ENCODE assay signal across 25 cellular contexts in the genomic region with DNA sequence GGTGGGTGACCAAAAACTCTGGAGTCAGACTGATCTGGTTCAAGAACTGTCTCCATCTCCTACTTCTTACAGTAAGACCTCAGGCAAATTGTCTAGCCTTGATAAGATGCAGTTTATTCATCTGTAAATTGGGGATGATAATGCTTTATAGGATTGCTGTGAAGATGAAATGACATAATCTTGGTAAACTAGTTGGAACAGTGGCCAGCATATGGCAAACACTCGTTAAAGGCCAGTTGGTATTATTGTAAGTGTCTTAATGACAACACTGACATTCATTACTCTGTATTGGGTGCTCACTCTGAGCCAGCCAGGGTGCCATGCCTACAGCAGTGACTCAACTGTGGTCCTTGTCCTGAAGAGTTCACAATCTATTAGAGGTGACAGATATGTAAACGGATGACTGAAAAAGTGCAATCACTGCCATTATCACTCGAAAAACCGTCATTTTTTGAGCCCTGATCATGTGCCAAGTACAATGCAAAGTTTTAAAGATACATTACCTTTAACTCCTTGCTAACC.
"Had no signal": no experiment of that assay in that cellular context is flagged by ENCODE, and none has a peak within 500 bp of the region (broad histone marks: within the 10 kb centered on the region; RNA-seq: fewer than 3 reads in every experiment).

No MANE protein-coding gene starts in this region.

- DNase-seq: activated CD4-positive, alpha-beta T cell treated with anti-CD3 and anti-CD28 coated beads for 4 hours; activated CD4-positive, alpha-beta T cell treated with anti-CD3 and anti-CD28 coated beads, Interleukin-2, amount 50 U/mL, for 48 hours; activated CD8-positive, alpha-beta memory T cell treated with anti-CD3 and anti-CD28 coated beads for 24 hours; activated naive CD4-positive, alpha-beta T cell treated with anti-CD3 and anti-CD28 coated beads for 36 hours; activated T-cell treated with anti-CD3 and anti-CD28 coated beads, Interleukin-2, amount 50 U/mL, for 4 hours; amniotic stem cell; brain microvascular endothelial cell; caudate nucleus; cortex of kidney; endodermal cell; foreskin fibroblast; hippocampal formation; mammary epithelial cell; retina; stimulated activated CD4-positive, alpha-beta T cell treated with anti-CD3 and anti-CD28 coated beads, Interleukin-4, amount 100 ng/mL, for 24 hours; stimulated activated naive CD8-positive, alpha-beta T cell treated with anti-CD3 and anti-CD28 coated beads, Interleukin-15, amount 100 ng/mL, for 72 hours; substantia nigra; T-helper 17 cell; uterus had no signal

- H3K27ac ChIP-seq: brain microvascular endothelial cell, skin epidermis, uterus had no signal

- H3K4me1 ChIP-seq: uterus had no signal

- H3K9me3 ChIP-seq: uterus had no signal

- H3K36me3 ChIP-seq: brain microvascular endothelial cell, uterus had no signal

- ATAC-seq: activated T-cell treated with anti-CD3 and anti-CD28 coated beads, Interleukin-2, amount 50 U/mL, for 4 hours; esophagus mucosa; left cardiac atrium; sciatic nerve; stimulated activated memory B cell treated with anti-CD40 and anti-IgM and Interleukin-4, amounts not matched to agents 10 μg/mL and 1 μg/mL and 100 μg/mL, for 72 hours; stimulated activated naive CD8-positive, alpha-beta T cell treated with anti-CD3 and anti-CD28 coated beads, Interleukin-15, amount 100 ng/mL, for 72 hours; T-helper 17 cell; WTC11 had no signal

- H3K4me3 ChIP-seq: skin epidermis, uterus had no signal

- H3K27me3 ChIP-seq: brain microvascular endothelial cell, uterus had no signal
